Comparison of ENCODE assay signal across 8 cellular contexts in genomic region chr7:139620676-139621344, GRCh38.
A peak's percentile ranks its signal among the peaks of the same experiment; 100 is the strongest.
DNase-seq lines count a peak whose midpoint lies in the region; ATAC-seq lines count a peak whose summit lies in the region.

No MANE protein-coding gene starts in this region.

- peaks cover 24% of the 10 kb centered on the region for H3K4me1 Mint-ChIP-seq in activated T-cell treated with anti-CD3 and anti-CD28 coated beads, Interleukin-2, amount 50 U/mL, for 24 hours (ENCODE audit: low read depth)

- peaks cover 70% of the 10 kb centered on the region for H3K36me3 Mint-ChIP-seq in activated T-cell treated with anti-CD3 and anti-CD28 coated beads, Interleukin-2, amount 50 U/mL, for 24 hours (ENCODE audit: low read depth)

- peak; percentile 64 for DNase-seq in NCI-H82 (lab: John Stamatoyannopoulos, UW)
- no peak for DNase-seq in NCI-H82 treated with DMSO at 0.1 percent for 48 hours (lab: John Stamatoyannopoulos, UW; ENCODE audit: unreplicated experiment)
- DNase-seq in NCI-H526 treated with DMSO at 0.1 percent for 48 hours (lab: John Stamatoyannopoulos, UW) = peak; percentile 25
- peak; percentile 73 for DNase-seq in activated T-cell treated with anti-CD3 and anti-CD28 coated beads, Interleukin-2, amount 50 U/mL, for 24 hours
- DNase-seq in glomerular visceral epithelial cell (ENCODE audit: extremely low spot score) = peak; percentile 6
- peak; percentile 32 to 45 for DNase-seq in stimulated activated CD4-positive, alpha-beta T cell treated with anti-CD3 and anti-CD28 coated beads, Interleukin-15, amount 100 ng/mL, for 48 hours (ENCODE audit: low read depth in 2 of 2)

- no peaks in the 10 kb centered on the region for H3K9me3 Mint-ChIP-seq in activated T-cell treated with anti-CD3 and anti-CD28 coated beads, Interleukin-2, amount 50 U/mL, for 24 hours

- H3K27me3 Mint-ChIP-seq in activated T-cell treated with anti-CD3 and anti-CD28 coated beads, Interleukin-2, amount 50 U/mL, for 24 hours = no peaks in the 10 kb centered on the region

- H3K27ac Mint-ChIP-seq in activated T-cell treated with anti-CD3 and anti-CD28 coated beads, Interleukin-2, amount 50 U/mL, for 24 hours = no peak overlapping the region

- H3K4me3 Mint-ChIP-seq in activated T-cell treated with anti-CD3 and anti-CD28 coated beads, Interleukin-2, amount 50 U/mL, for 24 hours = no peak overlapping the region

- ATAC-seq in HG02763 (IDR thresholded peaks at IDR 0.05; ENCODE audit: unreplicated experiment) (peak; percentile 61), GM18502 (IDR thresholded peaks at IDR 0.05; ENCODE audit: poor library complexity, unreplicated experiment) (no peak)
